Comparison of ENCODE assay signal across 11 cellular contexts in genomic region chr16:68227850-68228553, GRCh38. TPM values are rescaled to one million over a fixed set of nuclear protein-coding genes. Genes with fewer than 3 reads are reported as not detected.
DNase-seq lines count a peak whose midpoint lies in the region; ATAC-seq and TF ChIP-seq lines count a peak whose summit lies in the region.
"Had no signal": no experiment of that assay in that cellular context is flagged by ENCODE, and none has a peak within 500 bp of the region (broad histone marks: within the 10 kb centered on the region; RNA-seq: fewer than 3 reads in every experiment).

No MANE protein-coding gene starts in this region.

- H3K36me3 Mint-ChIP-seq in stimulated activated naive B cell treated with anti-CD40 and anti-IgM and Interleukin-4, amounts not matched to agents 10 μg/mL and 1 μg/mL and 100 μg/mL, for 72 hours, result peaks cover 8 to 37% of the 10 kb centered on the region in 2 donors

- peaks cover 21% of the 10 kb centered on the region for H3K36me3 ChIP-seq in PC-3 (ENCODE audit: low read depth, low read length)
- H3K36me3 ChIP-seq: thoracic aorta had no signal

- no peak overlapping the region for H3K27ac ChIP-seq in PC-3 (ENCODE audit: low read length)
- H3K27ac ChIP-seq: thoracic aorta had no signal

- POLR2A ChIA-PET in PC-3 (lab: Charles Lee; ENCODE audit: unreplicated experiment), result interaction anchor here (0.7 kb wide), 1 partner anchor 10 kb away, joined by 4 read pairs; no protein-coding TSS in a partner anchor

- TF ChIP-seq CTCF in PC-3 (conservative IDR thresholded peaks at IDR 0.05; ENCODE audit: low read depth, low read length), result no peak

- H3K4me1 ChIP-seq in PC-3 (ENCODE audit: insufficient read depth, low read length), result no peaks in the 10 kb centered on the region

- no peak overlapping the region for H3K4me3 ChIP-seq in PC-3 (ENCODE audit: low read length)
- H3K4me3 ChIP-seq: thoracic aorta had no signal

- peaks cover 26 to 53% of the 10 kb centered on the region in 2 donors for H3K4me1 Mint-ChIP-seq in stimulated activated naive B cell treated with anti-CD40 and anti-IgM and Interleukin-4, amounts not matched to agents 10 μg/mL and 1 μg/mL and 100 μg/mL, for 72 hours

- no peaks in the 10 kb centered on the region for H3K27me3 Mint-ChIP-seq in stimulated activated naive B cell treated with anti-CD40 and anti-IgM and Interleukin-4, amounts not matched to agents 10 μg/mL and 1 μg/mL and 100 μg/mL, for 72 hours

- peaks cover 19% of the 10 kb centered on the region for H3K79me2 ChIP-seq in PC-3 (ENCODE audit: low read length)

- CTCF ChIA-PET in PC-3 (lab: Charles Lee), result interaction anchor here (0.5 to 0.9 kb wide), 2 partner anchors 134 to 221 kb away, joined by 3 read pairs; no protein-coding TSS in a partner anchor

- peak overlapping the region in 1 of 2 donors; percentile 41 for H3K4me3 Mint-ChIP-seq in stimulated activated naive B cell treated with anti-CD40 and anti-IgM and Interleukin-4, amounts not matched to agents 10 μg/mL and 1 μg/mL and 100 μg/mL, for 72 hours

- no peaks in the 10 kb centered on the region for H3F3A ChIP-seq in PC-3 (ENCODE audit: low read length, unreplicated experiment)

- BruUV-seq in PC-3 (replicated peaks; lab: Mats Ljungman, UMichigan), result no TSS peak

- DNase-seq in activated effector memory CD4-positive, alpha-beta T cell treated with anti-CD3 and anti-CD28 coated beads, Interleukin-2, amount 50 U/mL, for 16 hours, result peak; percentile 57
- DNase-seq in activated effector memory CD4-positive, alpha-beta T cell treated with Interleukin-2 at 50 U/mL for 16 hours, result no peak
- DNase-seq in PC-3, result no peak
- peak; percentile 59 to 66 for DNase-seq in left colon
- DNase-seq in stimulated activated naive B cell treated with anti-CD40 and anti-IgM and Interleukin-4, amounts not matched to agents 10 μg/mL and 1 μg/mL and 100 μg/mL, for 72 hours, result no peak
- DNase-seq in stimulated activated CD4-positive, alpha-beta T cell treated with anti-CD3 and anti-CD28 coated beads, Interleukin-1b, Interleukin-23, amount 100 ng/mL, for 48 hours, result no peak
- DNase-seq in head of caudate nucleus, result no peak
- DNase-seq: cerebellar nuclear complex, NCI-H1694 had no signal

- no peak overlapping the region for H3K4me2 ChIP-seq in PC-3 (ENCODE audit: low read length)

- no peaks in the 10 kb centered on the region for H3K9me3 Mint-ChIP-seq in stimulated activated naive B cell treated with anti-CD40 and anti-IgM and Interleukin-4, amounts not matched to agents 10 μg/mL and 1 μg/mL and 100 μg/mL, for 72 hours

- no peaks in the 10 kb centered on the region for H3K27me3 ChIP-seq in PC-3 (ENCODE audit: low read length)

- intact Hi-C loops in PC-3 (cut with micrococcal nuclease) (loop anchor here (2.0 kb wide), 2 partner anchors 27 to 133 kb away; no protein-coding TSS in a partner anchor), left colon (cut with DNase I, micrococcal nuclease) (loop anchor here (5.0 to 10.0 kb wide), 2 partner anchors 133 to 141 kb away; partner anchors contain the start of gene NFATC3 (in 1 of the 2)), head of caudate nucleus (cut with DNase I) (loop anchor here (5.0 kb wide), 1 partner anchor 136 kb away; no protein-coding TSS in a partner anchor)

- H2AFZ ChIP-seq in PC-3 (ENCODE audit: low read length), result no peak overlapping the region

- H4K20me1 ChIP-seq in PC-3 (ENCODE audit: low read length), result peaks cover 14% of the 10 kb centered on the region; the same call in 1 of the 2 replicates

- ATAC-seq in PC-3, result 0 out of 2 replicates have a peak, but pooled peaks have one; percentile 27
- ATAC-seq in left colon, result peak; percentile 38
- peak in 1 of 2 donors; percentile 19 for ATAC-seq in stimulated activated naive B cell treated with anti-CD40 and anti-IgM and Interleukin-4, amounts not matched to agents 10 μg/mL and 1 μg/mL and 100 μg/mL, for 72 hours (replicated peaks)
- ATAC-seq in HG03354 (IDR thresholded peaks at IDR 0.05; ENCODE audit: poor library complexity, severe bottlenecking, unreplicated experiment), result no peak

- no peaks in the 10 kb centered on the region for H3K9me2 ChIP-seq in PC-3 (replicated peaks; ENCODE audit: low read length)

- peak overlapping the region; percentile 81 for H3K27ac Mint-ChIP-seq in stimulated activated naive B cell treated with anti-CD40 and anti-IgM and Interleukin-4, amounts not matched to agents 10 μg/mL and 1 μg/mL and 100 μg/mL, for 72 hours

- no peaks in the 10 kb centered on the region for H3K9me3 ChIP-seq in PC-3 (ENCODE audit: low read length)
- H3K9me3 ChIP-seq: thoracic aorta had no signal

- no peak overlapping the region for H3K9ac ChIP-seq in PC-3 (ENCODE audit: low read length)

RNA-seq across cellular contexts. Expression of gene ESRP2, which starts 7.9 kb away (rescaled TPM):
- total RNA-seq in PC-3 (2014; rRNA removed), result 46.9 and 48.1 TPM in 2 replicates
- 100 to 1,000 TPM in 1 of 2 donors, 10 to 100 TPM in 1; 87.5 to 120 TPM for total RNA-seq in left colon

RNA-seq across cellular contexts. Expression of gene PLA2G15, which starts 17.2 kb away (rescaled TPM):
- 16.4 and 16.8 TPM in 2 replicates for total RNA-seq in PC-3 (2014; rRNA removed)
- total RNA-seq in left colon, result 10 to 100 TPM; 15.1 to 15.5 TPM

RNA-seq across cellular contexts. Expression of gene SLC7A6, which starts 36.3 kb away (rescaled TPM):
- 22.2 and 24.7 TPM in 2 replicates for total RNA-seq in PC-3 (2014; rRNA removed)
- 10 to 100 TPM; 23.9 to 45.9 TPM for total RNA-seq in left colon

Comparison
In these comparisons a context has a peak if more than half of its experiments do, and no peak if none do; other contexts are left out.
1. DNase-seq: peak in activated effector memory CD4-positive, alpha-beta T cell treated with anti-CD3 and anti-CD28 coated beads, Interleukin-2, amount 50 U/mL, for 16 hours (single experiment) and left colon (2 of 2); none in activated effector memory CD4-positive, alpha-beta T cell treated with Interleukin-2 at 50 U/mL for 16 hours (single experiment), PC-3 (single experiment), stimulated activated naive B cell treated with anti-CD40 and anti-IgM and Interleukin-4, amounts not matched to agents 10 μg/mL and 1 μg/mL and 100 μg/mL, for 72 hours (single experiment), stimulated activated CD4-positive, alpha-beta T cell treated with anti-CD3 and anti-CD28 coated beads, Interleukin-1b, Interleukin-23, amount 100 ng/mL, for 48 hours (single experiment) and head of caudate nucleus (0 of 42).